In the genomic region with DNA sequence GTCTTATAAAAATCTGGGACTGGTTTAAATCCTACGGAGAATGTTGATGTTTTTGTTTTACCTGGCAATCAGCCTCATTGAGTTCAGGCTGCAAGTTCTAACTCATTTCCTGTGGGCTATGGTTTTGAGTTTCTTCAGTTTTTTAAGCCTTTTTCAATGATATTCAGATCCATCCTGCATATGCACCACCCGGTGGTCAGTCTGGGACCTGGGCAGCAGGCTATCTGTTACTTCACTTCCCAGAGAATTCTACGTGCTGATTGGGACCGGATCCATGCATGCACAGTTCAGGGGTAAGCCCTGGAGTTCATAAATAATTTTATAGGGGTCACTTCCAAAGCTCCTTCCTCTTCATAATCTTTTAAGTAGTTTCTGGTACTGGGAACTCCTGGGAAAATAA, we compare ENCODE assay signal across 16 cellular contexts.
DNase-seq lines count a peak whose midpoint lies in the region; ATAC-seq and TF ChIP-seq lines count a peak whose summit lies in the region.
"Had no signal": no experiment of that assay in that cellular context is flagged by ENCODE, and none has a peak within 500 bp of the region (broad histone marks: within the 10 kb centered on the region; RNA-seq: fewer than 3 reads in every experiment).

No MANE protein-coding gene starts in this region.

- no peaks in the 10 kb centered on the region for H3K27me3 Mint-ChIP-seq in activated CD8-positive, alpha-beta memory T cell treated with anti-CD3 and anti-CD28 coated beads, Interleukin-2, amount 10 ng/mL, durations not matched to agents 7 days and 5 days
- no peaks in the 10 kb centered on the region for H3K27me3 Mint-ChIP-seq in activated CD8-positive, alpha-beta T cell treated with anti-CD3 and anti-CD28 coated beads for 36 hours
- peaks cover 6% of the 10 kb centered on the region for H3K27me3 Mint-ChIP-seq in type B pancreatic cell
- peaks cover 2% of the 10 kb centered on the region for H3K27me3 Mint-ChIP-seq in activated CD4-positive, alpha-beta memory T cell treated with anti-CD3 and anti-CD28 coated beads, Interleukin-2, amount 10 ng/mL, durations not matched to agents 7 days and 5 days

- intact Hi-C loops in activated CD8-positive, alpha-beta T cell treated with anti-CD3 and anti-CD28 coated beads for 36 hours (cut with micrococcal nuclease): no loop called here
- intact Hi-C loops in Right ventricle myocardium superior (cut with DNase I): no loop called here

- CTCF ChIA-PET in activated CD8-positive, alpha-beta memory T cell treated with anti-CD3 and anti-CD28 coated beads, Interleukin-2, amount 10 ng/mL, durations not matched to agents 7 days and 5 days (lab: Charles Lee): interaction anchor here (0.9 to 4.3 kb wide), 4 partner anchors 18 to 45 kb away, joined by 3 to 16 read pairs (median 4); no protein-coding TSS in a partner anchor
- CTCF ChIA-PET in activated CD8-positive, alpha-beta T cell treated with anti-CD3 and anti-CD28 coated beads for 36 hours (lab: Charles Lee): interaction anchor here (0.9 kb wide), 1 partner anchor 37 kb away, joined by 3 read pairs; no protein-coding TSS in a partner anchor
- CTCF ChIA-PET in activated CD4-positive, alpha-beta memory T cell treated with anti-CD3 and anti-CD28 coated beads, Interleukin-2, amount 10 ng/mL, durations not matched to agents 7 days and 5 days (lab: Charles Lee): interaction anchor here (1.1 kb wide), 1 partner anchor 187 kb away, joined by 3 read pairs; no protein-coding TSS in a partner anchor

- POLR2A ChIA-PET in activated CD8-positive, alpha-beta T cell treated with anti-CD3 and anti-CD28 coated beads for 36 hours (lab: Charles Lee): no interaction called here
- POLR2A ChIA-PET in activated CD4-positive, alpha-beta memory T cell treated with anti-CD3 and anti-CD28 coated beads, Interleukin-2, amount 10 ng/mL, durations not matched to agents 7 days and 5 days (lab: Charles Lee): no interaction called here

- peaks cover 60% of the 10 kb centered on the region for H3K36me3 Mint-ChIP-seq in activated CD8-positive, alpha-beta memory T cell treated with anti-CD3 and anti-CD28 coated beads, Interleukin-2, amount 10 ng/mL, durations not matched to agents 7 days and 5 days
- H3K36me3 Mint-ChIP-seq in activated CD8-positive, alpha-beta T cell treated with anti-CD3 and anti-CD28 coated beads for 36 hours (ENCODE audit: low read depth): peaks cover 6% of the 10 kb centered on the region
- H3K36me3 Mint-ChIP-seq in type B pancreatic cell: no peaks in the 10 kb centered on the region
- peaks cover 13% of the 10 kb centered on the region for H3K36me3 Mint-ChIP-seq in activated CD4-positive, alpha-beta memory T cell treated with anti-CD3 and anti-CD28 coated beads, Interleukin-2, amount 10 ng/mL, durations not matched to agents 7 days and 5 days (ENCODE audit: low read depth)
- H3K36me3 Mint-ChIP-seq: CD4-positive, CD25-positive, alpha-beta regulatory T cell had no signal

- peaks cover 35% of the 10 kb centered on the region for H3K9me3 Mint-ChIP-seq in activated CD8-positive, alpha-beta memory T cell treated with anti-CD3 and anti-CD28 coated beads, Interleukin-2, amount 10 ng/mL, durations not matched to agents 7 days and 5 days (ENCODE audit: low read depth)
- H3K9me3 Mint-ChIP-seq in activated CD8-positive, alpha-beta T cell treated with anti-CD3 and anti-CD28 coated beads for 36 hours: peaks cover 23% of the 10 kb centered on the region
- H3K9me3 Mint-ChIP-seq in type B pancreatic cell: peaks cover 16% of the 10 kb centered on the region
- H3K9me3 Mint-ChIP-seq in activated CD4-positive, alpha-beta memory T cell treated with anti-CD3 and anti-CD28 coated beads, Interleukin-2, amount 10 ng/mL, durations not matched to agents 7 days and 5 days: peaks cover 21% of the 10 kb centered on the region

- no peak overlapping the region for H3K27ac Mint-ChIP-seq in activated CD8-positive, alpha-beta memory T cell treated with anti-CD3 and anti-CD28 coated beads, Interleukin-2, amount 10 ng/mL, durations not matched to agents 7 days and 5 days
- H3K27ac Mint-ChIP-seq in activated CD8-positive, alpha-beta T cell treated with anti-CD3 and anti-CD28 coated beads for 36 hours: no peak overlapping the region
- H3K27ac Mint-ChIP-seq in type B pancreatic cell: no peak overlapping the region
- H3K27ac Mint-ChIP-seq in activated CD4-positive, alpha-beta memory T cell treated with anti-CD3 and anti-CD28 coated beads, Interleukin-2, amount 10 ng/mL, durations not matched to agents 7 days and 5 days: no peak overlapping the region
- H3K27ac Mint-ChIP-seq: activated T-helper 2 cell treated with anti-CD3 and anti-CD28 coated beads, Interferon-gamma antibody, Interleukin-2, Interleukin-4, amounts not matched to agents 10 μg/mL and 5 μg/mL and 100 μg/mL, durations not matched to agents 14 hours and 24 hours and 36 hours; CD4-positive, CD25-positive, alpha-beta regulatory T cell; naive thymus-derived CD4-positive, alpha-beta T cell had no signal

- no peak for DNase-seq in activated CD8-positive, alpha-beta memory T cell treated with anti-CD3 and anti-CD28 coated beads, Interleukin-2, amount 10 ng/mL, durations not matched to agents 7 days and 5 days
- DNase-seq in activated CD8-positive, alpha-beta memory T cell treated with anti-CD3 and anti-CD28 coated beads, Interleukin-2, amount 50 U/mL, for 4 hours: no peak
- peak; percentile 2 for DNase-seq in activated CD8-positive, alpha-beta T cell treated with anti-CD3 and anti-CD28 coated beads for 36 hours
- peak; percentile 2 for DNase-seq in fibroblast of the aortic adventitia (ENCODE audit: low read depth)
- no peak for DNase-seq in type B pancreatic cell (ENCODE audit: extremely low spot score, unreplicated experiment)
- DNase-seq in activated CD4-positive, alpha-beta memory T cell treated with anti-CD3 and anti-CD28 coated beads, Interleukin-2, amount 10 ng/mL, durations not matched to agents 7 days and 5 days: no peak
- DNase-seq in NCI-H2196 (lab: John Stamatoyannopoulos, UW; ENCODE audit: unreplicated experiment): no peak
- no peak for DNase-seq in Right ventricle myocardium superior
- DNase-seq: amygdala; CD4-positive, CD25-positive, alpha-beta regulatory T cell; head of caudate nucleus; naive thymus-derived CD4-positive, alpha-beta T cell; NCI-H187 treated with DMSO at 0.1 percent for 48 hours; stimulated activated naive CD4-positive, alpha-beta T cell had no signal

- peaks cover 37% of the 10 kb centered on the region for H3K4me1 Mint-ChIP-seq in activated CD8-positive, alpha-beta memory T cell treated with anti-CD3 and anti-CD28 coated beads, Interleukin-2, amount 10 ng/mL, durations not matched to agents 7 days and 5 days
- peaks cover 18% of the 10 kb centered on the region for H3K4me1 Mint-ChIP-seq in activated CD8-positive, alpha-beta T cell treated with anti-CD3 and anti-CD28 coated beads for 36 hours (ENCODE audit: low read depth)
- H3K4me1 Mint-ChIP-seq in type B pancreatic cell (ENCODE audit: unreplicated experiment): no peaks in the 10 kb centered on the region
- peaks cover 21% of the 10 kb centered on the region for H3K4me1 Mint-ChIP-seq in activated CD4-positive, alpha-beta memory T cell treated with anti-CD3 and anti-CD28 coated beads, Interleukin-2, amount 10 ng/mL, durations not matched to agents 7 days and 5 days
- H3K4me1 Mint-ChIP-seq: CD4-positive, CD25-positive, alpha-beta regulatory T cell had no signal

- no peak overlapping the region for H3K4me3 ChIP-seq in fibroblast of the aortic adventitia (ENCODE audit: low read depth, low read length)
- H3K4me3 ChIP-seq: tibial nerve had no signal

- TF ChIP-seq CTCF in activated CD8-positive, alpha-beta T cell treated with anti-CD3 and anti-CD28 coated beads for 36 hours (IDR thresholded peaks at IDR 0.05): no peak
- TF ChIP-seq CTCF in fibroblast of the aortic adventitia (IDR thresholded peaks at IDR 0.05; ENCODE audit: insufficient read depth, low read length): peak; percentile 10
- TF ChIP-seq CTCF in type B pancreatic cell (conservative IDR thresholded peaks at IDR 0.05): peak; percentile 59

- H3K4me3 Mint-ChIP-seq in activated CD8-positive, alpha-beta memory T cell treated with anti-CD3 and anti-CD28 coated beads, Interleukin-2, amount 10 ng/mL, durations not matched to agents 7 days and 5 days: no peak overlapping the region
- H3K4me3 Mint-ChIP-seq in activated CD8-positive, alpha-beta T cell treated with anti-CD3 and anti-CD28 coated beads for 36 hours: no peak overlapping the region
- H3K4me3 Mint-ChIP-seq in type B pancreatic cell: no peak overlapping the region
- no peak overlapping the region for H3K4me3 Mint-ChIP-seq in activated CD4-positive, alpha-beta memory T cell treated with anti-CD3 and anti-CD28 coated beads, Interleukin-2, amount 10 ng/mL, durations not matched to agents 7 days and 5 days
- H3K4me3 Mint-ChIP-seq: CD4-positive, CD25-positive, alpha-beta regulatory T cell; naive thymus-derived CD4-positive, alpha-beta T cell had no signal

- peak; percentile 39 for ATAC-seq in activated CD8-positive, alpha-beta memory T cell treated with anti-CD3 and anti-CD28 coated beads, Interleukin-2, amount 10 ng/mL, durations not matched to agents 7 days and 5 days
- no peak for ATAC-seq in activated CD8-positive, alpha-beta T cell treated with anti-CD3 and anti-CD28 coated beads for 36 hours
- ATAC-seq in Right ventricle myocardium superior (ENCODE audit: poor library complexity): no peak
- ATAC-seq: naive thymus-derived CD4-positive, alpha-beta T cell had no signal

Comparison
In these comparisons a context has a peak if more than half of its experiments do, and no peak if none do; other contexts are left out.
1. DNase-seq: peak in activated CD8-positive, alpha-beta T cell treated with anti-CD3 and anti-CD28 coated beads for 36 hours (single experiment) and fibroblast of the aortic adventitia (single experiment); none in activated CD8-positive, alpha-beta memory T cell treated with anti-CD3 and anti-CD28 coated beads, Interleukin-2, amount 10 ng/mL, durations not matched to agents 7 days and 5 days (single experiment), activated CD8-positive, alpha-beta memory T cell treated with anti-CD3 and anti-CD28 coated beads, Interleukin-2, amount 50 U/mL, for 4 hours (single experiment), type B pancreatic cell (single experiment), activated CD4-positive, alpha-beta memory T cell treated with anti-CD3 and anti-CD28 coated beads, Interleukin-2, amount 10 ng/mL, durations not matched to agents 7 days and 5 days (single experiment), NCI-H2196 (single experiment) and Right ventricle myocardium superior (single experiment).